Comparison of ENCODE assay signal across 22 cellular contexts in genomic region chr6:105382477-105382876, GRCh38. TPM values are rescaled to one million over a fixed set of nuclear protein-coding genes. Genes with fewer than 3 reads are reported as not detected.
DNase-seq lines count a peak whose midpoint lies in the region; ATAC-seq and TF ChIP-seq lines count a peak whose summit lies in the region.
"Had no signal": no experiment of that assay in that cellular context is flagged by ENCODE, and none has a peak within 500 bp of the region (broad histone marks: within the 10 kb centered on the region; RNA-seq: fewer than 3 reads in every experiment).

No MANE protein-coding gene starts in this region.

- TF ChIP-seq CTCF in Calu3 (IDR thresholded peaks at IDR 0.05; ENCODE audit: unreplicated experiment) (no peak), RWPE2 (IDR thresholded peaks at IDR 0.05; ENCODE audit: poor library complexity, severe bottlenecking) (no peak), GM10266 (IDR thresholded peaks at IDR 0.05; ENCODE audit: control insufficient read depth, insufficient read depth, low read depth, missing control alignments) (no peak)

- no peaks in the 10 kb centered on the region for H3K9me3 Mint-ChIP-seq in Calu3 (ENCODE audit: low read depth, unreplicated experiment)

- no peaks in the 10 kb centered on the region for H3K27me3 Mint-ChIP-seq in Calu3 (ENCODE audit: unreplicated experiment)
- H3K27me3 Mint-ChIP-seq: B cell had no signal

- intact Hi-C loops in Calu3 (cut with micrococcal nuclease; ENCODE audit: unreplicated experiment): no loop called here

- H3K36me3 Mint-ChIP-seq in Calu3 (ENCODE audit: insufficient read depth, unreplicated experiment): peaks cover 44% of the 10 kb centered on the region

- H3K4me3 Mint-ChIP-seq in Calu3 (ENCODE audit: low read depth, unreplicated experiment): peak overlapping the region; percentile 8
- H3K4me3 Mint-ChIP-seq: B cell, CD14-positive monocyte had no signal

- CTCF ChIA-PET in Calu3 (lab: Charles Lee): interaction anchor here (0.6 kb wide), 1 partner anchor 19 kb away, joined by 4 read pairs; no protein-coding TSS in a partner anchor

- BruUV-seq in Calu3 (replicated peaks; lab: Mats Ljungman, UMichigan): no TSS peak

- no peak overlapping the region for H3K4me3 ChIP-seq in RWPE2 (ENCODE audit: severe bottlenecking)
- H3K4me3 ChIP-seq: A549, MG63 had no signal

- H3K9me3 ChIP-seq in RWPE2 (ENCODE audit: severe bottlenecking): no peaks in the 10 kb centered on the region
- H3K9me3 ChIP-seq: A549, MG63 had no signal

- H3K27ac ChIP-seq in RWPE2 (ENCODE audit: poor library complexity, severe bottlenecking): peak overlapping the region; percentile 47
- H3K27ac ChIP-seq: A549 had no signal

- H3K27me3 ChIP-seq in RWPE2 (ENCODE audit: insufficient read depth, poor library complexity, severe bottlenecking): no peaks in the 10 kb centered on the region
- H3K27me3 ChIP-seq: MG63 had no signal

- ATAC-seq in RWPE2 (ENCODE audit: low read depth): no peak
- no peak for ATAC-seq in HG03139 (IDR thresholded peaks at IDR 0.05; ENCODE audit: unreplicated experiment)
- ATAC-seq: A549 had no signal

- H3K27ac Mint-ChIP-seq in Calu3 (ENCODE audit: unreplicated experiment): peak overlapping the region; percentile 56
- H3K27ac Mint-ChIP-seq: B cell, CD14-positive monocyte had no signal

- peaks cover 29% of the 10 kb centered on the region for H3K36me3 ChIP-seq in RWPE2 (ENCODE audit: low read depth)

- peaks cover 76% of the 10 kb centered on the region for H3K4me1 Mint-ChIP-seq in Calu3 (ENCODE audit: low read depth, unreplicated experiment)
- H3K4me1 Mint-ChIP-seq: B cell had no signal

- DNase-seq in Calu3 (no peak), HT-29 (ENCODE audit: low spot score) (peak; percentile 52), RWPE2 (ENCODE audit: low spot score) (no peak), erythroblast (lab: John Stamatoyannopoulos, UW) (peak; percentile 22 to 62), NCI-H1092 (lab: John Stamatoyannopoulos, UW) (no peak), GM10266 (ENCODE audit: extremely low spot score) (no peak)
- DNase-seq in NK-92 treated with Interleukin-12 subunit alpha and Interleukin-12 subunit beta, amount 100 ng/mL, for 24 hours (lab: John Stamatoyannopoulos, UW): no peak
- DNase-seq: DND-41, Kasumi-1, MG63, NCI-H1105, NCI-H146, NCI-H2029, NCI-H2227 treated with DMSO at 0.1 percent for 48 hours, NCI-H510A, NCI-H748 treated with DMSO at 0.1 percent for 48 hours, SHP77, SW 1271 had no signal

- no peak for TF ChIP-seq POLR2A in erythroblast (IDR thresholded peaks at IDR 0.05; ENCODE audit: low read length)

- peaks cover 37% of the 10 kb centered on the region for H3K4me1 ChIP-seq in RWPE2 (ENCODE audit: insufficient read depth, poor library complexity, severe bottlenecking)

RNA-seq across cellular contexts. Expression of gene PREP, which starts 20.4 kb away (rescaled TPM):
- 62.4 and 70.4 TPM in 2 replicates for total RNA-seq in Calu3 (2022)
- total RNA-seq in HT-29 (2014; rRNA removed; shearing (Covaris generic)): 14.0 and 15.0 TPM in 2 replicates

Comparison
In these comparisons a context has a peak if more than half of its experiments do, and no peak if none do; other contexts are left out.
1. DNase-seq: peak in HT-29 (single experiment) and erythroblast (2 of 2); none in Calu3 (single experiment), RWPE2 (single experiment), NCI-H1092 (single experiment), NK-92 treated with Interleukin-12 subunit alpha and Interleukin-12 subunit beta, amount 100 ng/mL, for 24 hours (single experiment) and GM10266 (single experiment).